In the genomic region with DNA sequence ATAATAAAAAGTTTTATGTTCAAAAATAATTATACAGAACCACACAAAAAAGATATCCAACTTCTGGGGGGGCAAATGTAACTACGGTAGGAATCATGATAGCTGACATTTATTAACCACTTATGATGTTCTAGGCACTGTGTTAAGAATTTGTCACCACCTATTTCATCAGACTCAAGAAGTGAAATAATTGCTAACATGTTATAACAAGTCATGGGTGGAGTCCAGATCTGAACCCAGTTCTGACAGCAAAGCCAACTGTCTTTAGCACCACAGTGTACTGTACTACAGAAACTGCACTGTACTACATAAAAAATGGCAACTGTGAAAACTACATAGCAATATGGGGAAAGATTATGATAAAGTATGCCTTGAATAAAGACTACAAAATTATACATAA, we compare ENCODE assay signal across 24 cellular contexts. TPM values are rescaled to one million over a fixed set of nuclear protein-coding genes. Genes with fewer than 3 reads are reported as not detected.
"Had no signal": no experiment of that assay in that cellular context is flagged by ENCODE, and none has a peak within 500 bp of the region (broad histone marks: within the 10 kb centered on the region; RNA-seq: fewer than 3 reads in every experiment).

No MANE protein-coding gene starts in this region.

- DNase-seq: activated CD4-positive, alpha-beta T cell treated with anti-CD3 and anti-CD28 coated beads for 48 hours; activated CD4-positive, alpha-beta T cell treated with anti-CD3 and anti-CD28 coated beads, Interleukin-2, amount 50 U/mL, for 4 hours; activated CD4-positive, CD25-positive, alpha-beta regulatory T cell treated with anti-CD3 and anti-CD28 coated beads, Interleukin-2, amount 50 U/mL, for 72 hours; activated CD8-positive, alpha-beta memory T cell treated with anti-CD3 and anti-CD28 coated beads, Interleukin-2, amount 50 U/mL, for 48 hours; activated CD8-positive, alpha-beta T cell treated with anti-CD3 and anti-CD28 coated beads, Interleukin-2, amount 10 ng/mL, durations not matched to agents 7 days and 5 days; activated T-cell treated with anti-CD3 and anti-CD28 coated beads, Interleukin-2, amount 50 U/mL, for 1 hour; aorta; MM.1S; NCI-H1105; NCI-H1436; NCI-H1694 treated with DMSO at 0.1 percent for 48 hours; NCI-H2029 treated with DMSO at 0.1 percent for 48 hours; NCI-H345; NCI-H510A; NCI-H526 treated with DMSO at 0.1 percent for 48 hours; NK-92 treated with Interleukin-12 subunit alpha and Interleukin-12 subunit beta, amount 100 ng/mL, for 24 hours; PC-3; SHP77 treated with DMSO at 0.1 percent for 48 hours had no signal

- H3K27me3 ChIP-seq: cardiac muscle cell had no signal

- ATAC-seq: activated CD8-positive, alpha-beta T cell treated with anti-CD3 and anti-CD28 coated beads, Interleukin-2, amount 10 ng/mL, durations not matched to agents 7 days and 5 days; PC-3; WTC11 had no signal

- FAIRE-seq: RCC 7860 had no signal

- H3K4me3 Mint-ChIP-seq: activated CD8-positive, alpha-beta T cell treated with anti-CD3 and anti-CD28 coated beads, Interleukin-2, amount 10 ng/mL, durations not matched to agents 7 days and 5 days; activated naive CD4-positive, alpha-beta T cell treated with anti-CD3 and anti-CD28 coated beads, Interleukin-2, amount 50 U/mL, for 24 hours; T-helper 1 cell treated with Interleukin-12 subunit alpha and Interleukin-12 subunit beta and Interleukin-4 antibody, amounts not matched to agents 30 μg/mL and 1 μg/mL, for 36 hours; WTC11 had no signal

- H3K9me3 Mint-ChIP-seq: activated naive CD4-positive, alpha-beta T cell treated with anti-CD3 and anti-CD28 coated beads, Interleukin-2, amount 50 U/mL, for 24 hours; T-helper 1 cell treated with Interleukin-12 subunit alpha and Interleukin-12 subunit beta and Interleukin-4 antibody, amounts not matched to agents 30 μg/mL and 1 μg/mL, for 36 hours; WTC11 had no signal

- H3K27ac Mint-ChIP-seq: activated CD8-positive, alpha-beta T cell treated with anti-CD3 and anti-CD28 coated beads, Interleukin-2, amount 10 ng/mL, durations not matched to agents 7 days and 5 days; activated naive CD4-positive, alpha-beta T cell treated with anti-CD3 and anti-CD28 coated beads, Interleukin-2, amount 50 U/mL, for 24 hours; T-helper 1 cell treated with Interleukin-12 subunit alpha and Interleukin-12 subunit beta and Interleukin-4 antibody, amounts not matched to agents 30 μg/mL and 1 μg/mL, for 36 hours; WTC11 had no signal

- H3K27ac ChIP-seq: cardiac muscle cell had no signal

- H3K27me3 Mint-ChIP-seq: activated naive CD4-positive, alpha-beta T cell treated with anti-CD3 and anti-CD28 coated beads, Interleukin-2, amount 50 U/mL, for 24 hours had no signal

- H3K4me3 ChIP-seq: cardiac muscle cell had no signal

RNA-seq across cellular contexts. Expression of gene HAND1, which starts 35.2 kb away (rescaled TPM):
- total RNA-seq: activated CD8-positive, alpha-beta T cell treated with anti-CD3 and anti-CD28 coated beads, Interleukin-2, amount 10 ng/mL, durations not matched to agents 7 days and 5 days; aorta; PC-3; SK-MEL-5; WTC11 had no signal
- polyA plus RNA-seq: aorta had no signal
